ENCODE assay signal across 12 cellular contexts in genomic region chr19:16625183-16625958, GRCh38. TPM values are rescaled to one million over a fixed set of nuclear protein-coding genes. Genes with fewer than 3 reads are reported as not detected.
DNase-seq lines count a peak whose midpoint lies in the region; ATAC-seq, FAIRE-seq and TF ChIP-seq lines count a peak whose summit lies in the region.
"Had no signal": no experiment of that assay in that cellular context is flagged by ENCODE, and none has a peak within 500 bp of the region (broad histone marks: within the 10 kb centered on the region; RNA-seq: fewer than 3 reads in every experiment).

No MANE protein-coding gene starts in this region.

- H3K27ac ChIP-seq in OCI-LY3 (ENCODE audit: low read length) (no peak overlapping the region), endothelial cell of umbilical vein (ENCODE audit: insufficient read depth, low read depth, low read length) (peak overlapping the region; percentile 1), psoas muscle (peak overlapping the region; percentile 98)

- CTCF ChIA-PET in activated naive CD4-positive, alpha-beta T cell treated with anti-CD3 and anti-CD28 coated beads, Interleukin-2, amount 10 ng/mL, durations not matched to agents 7 days and 5 days (lab: Charles Lee), result interaction anchor here (0.9 to 1.4 kb wide), 2 partner anchors 8 to 13 kb away, joined by 3 to 5 read pairs; no protein-coding TSS in a partner anchor
- CTCF ChIA-PET in endothelial cell of umbilical vein (lab: Charles Lee), result no interaction called here

- peak overlapping the region; percentile 35 for H3K27ac Mint-ChIP-seq in activated naive CD4-positive, alpha-beta T cell treated with anti-CD3 and anti-CD28 coated beads, Interleukin-2, amount 10 ng/mL, durations not matched to agents 7 days and 5 days

- no peak for DNase-seq in activated naive CD4-positive, alpha-beta T cell treated with anti-CD3 and anti-CD28 coated beads, Interleukin-2, amount 10 ng/mL, durations not matched to agents 7 days and 5 days
- DNase-seq in activated naive CD4-positive, alpha-beta T cell (lab: John Stamatoyannopoulos, UW), result no peak
- DNase-seq in endothelial cell of umbilical vein (ENCODE audit: low read depth, low spot score), result peak; percentile 29
- DNase-seq in psoas muscle, result peak in 1 of 2 donors; percentile 23
- DNase-seq in NCI-H82 treated with DMSO at 0.1 percent for 48 hours (lab: John Stamatoyannopoulos, UW; ENCODE audit: unreplicated experiment), result no peak
- DNase-seq in GM13977 (ENCODE audit: low spot score), result no peak
- DNase-seq: activated gamma-delta T cell treated with Interleukin-2 at 50 U/mL for 16 hours, GF-D8 had no signal

- dilution Hi-C loops in endothelial cell of umbilical vein (cut with MboI; ENCODE audit: extremely low pct_ligation_motif_present, low sequenced_read_pairs), result no loop called here

- intact Hi-C loops in endothelial cell of umbilical vein (cut with micrococcal nuclease) (loop anchor here (5.0 kb wide), 1 partner anchor 98 kb away; no protein-coding TSS in a partner anchor), psoas muscle (cut with DNase I) (loop anchor here (5.0 kb wide), 2 partner anchors 38 to 53 kb away; partner anchors contain the start of gene SLC35E1 (in 2 of the 2))

- H3K9me3 ChIP-seq in OCI-LY3 (ENCODE audit: insufficient read depth, low read length) (no peaks in the 10 kb centered on the region), endothelial cell of umbilical vein (replicated peaks; ENCODE audit: control insufficient read depth, insufficient read depth, low read length) (no peaks in the 10 kb centered on the region), psoas muscle (no peaks in the 10 kb centered on the region)
- H3K9me3 ChIP-seq: tibial nerve had no signal

- 0 out of 2 replicates have a peak overlapping the region, but pooled peaks have one; percentile 94 for H3K4me2 ChIP-seq in OCI-LY3 (ENCODE audit: low read length)
- H3K4me2 ChIP-seq in endothelial cell of umbilical vein (ENCODE audit: insufficient read depth, low read length), result no peak overlapping the region

- H2AFZ ChIP-seq in OCI-LY3 (ENCODE audit: low read depth, low read length) (no peak overlapping the region), endothelial cell of umbilical vein (ENCODE audit: low read depth, low read length) (no peak overlapping the region)

- TF ChIP-seq CTCF in OCI-LY3 (IDR thresholded peaks at IDR 0.05; ENCODE audit: low read depth, low read length) (no peak), endothelial cell of umbilical vein (IDR thresholded peaks at IDR 0.05; ENCODE audit: extremely low read depth in 1 of 2, insufficient read depth in 1 of 2, low read depth in 1 of 2, low read length in 2 of 2) (no peak), psoas muscle (IDR thresholded peaks at IDR 0.05) (no peak), GM13977 (IDR thresholded peaks at IDR 0.05; ENCODE audit: extremely low read depth, insufficient read depth, missing control alignments) (no peak)

- in situ Hi-C loops in GM13977 (cut with MboI; ENCODE audit: low pct_unique_long_range_greater_than_20kb, low sequenced_read_pairs, unreplicated experiment), result no loop called here

- H3K4me3 Mint-ChIP-seq in activated naive CD4-positive, alpha-beta T cell treated with anti-CD3 and anti-CD28 coated beads, Interleukin-2, amount 10 ng/mL, durations not matched to agents 7 days and 5 days, result no peak overlapping the region

- peaks cover 77% of the 10 kb centered on the region for H3K79me2 ChIP-seq in OCI-LY3 (ENCODE audit: low read length)
- peaks cover 74% of the 10 kb centered on the region for H3K79me2 ChIP-seq in endothelial cell of umbilical vein (ENCODE audit: control insufficient read depth, insufficient read depth, low read length)

- peaks cover 27% of the 10 kb centered on the region for H3K4me1 ChIP-seq in OCI-LY3 (ENCODE audit: low read length)
- H3K4me1 ChIP-seq in endothelial cell of umbilical vein (ENCODE audit: control insufficient read depth, extremely low read depth, insufficient read depth, low read length), result peaks cover 18% of the 10 kb centered on the region
- peaks cover 55% of the 10 kb centered on the region for H3K4me1 ChIP-seq in psoas muscle

- ATAC-seq in psoas muscle (no peak), HG03439 (IDR thresholded peaks at IDR 0.05; ENCODE audit: unreplicated experiment) (no peak)
- ATAC-seq: left lobe of liver had no signal

- POLR2A ChIA-PET in endothelial cell of umbilical vein (lab: Charles Lee), result interaction anchor here (0.6 kb wide), 1 partner anchor 38 kb away, joined by 3 read pairs; no protein-coding TSS in a partner anchor

- H3K27me3 ChIP-seq in OCI-LY3 (ENCODE audit: low read depth, low read length), result no peaks in the 10 kb centered on the region
- H3K27me3 ChIP-seq in endothelial cell of umbilical vein (ENCODE audit: control insufficient read depth in 2 of 2, insufficient read depth in 2 of 2, low read length in 2 of 2), result no peaks in the 10 kb centered on the region
- H3K27me3 ChIP-seq in psoas muscle (ENCODE audit: insufficient read depth in 3 of 3, low read length in 2 of 3), result no peaks in the 10 kb centered on the region
- H3K27me3 ChIP-seq: tibial nerve had no signal

- peaks cover 44% of the 10 kb centered on the region for H3K4me1 Mint-ChIP-seq in activated naive CD4-positive, alpha-beta T cell treated with anti-CD3 and anti-CD28 coated beads, Interleukin-2, amount 10 ng/mL, durations not matched to agents 7 days and 5 days

- peaks cover 72% of the 10 kb centered on the region for H4K20me1 ChIP-seq in OCI-LY3 (ENCODE audit: insufficient read depth, low read length)
- no peaks in the 10 kb centered on the region for H4K20me1 ChIP-seq in endothelial cell of umbilical vein (replicated peaks; ENCODE audit: control insufficient read depth, extremely low read depth, insufficient read depth, low read length)

- H3K4me3 ChIP-seq in OCI-LY3 (ENCODE audit: low read length), result no peak overlapping the region
- no peak overlapping the region for H3K4me3 ChIP-seq in endothelial cell of umbilical vein (replicated peaks in 1 of 3; ENCODE audit: insufficient read depth in 1 of 3, low read depth in 1 of 3, low read length in 3 of 3)
- H3K4me3 ChIP-seq in psoas muscle, result no peak overlapping the region

- H3K27me3 Mint-ChIP-seq in activated naive CD4-positive, alpha-beta T cell treated with anti-CD3 and anti-CD28 coated beads, Interleukin-2, amount 10 ng/mL, durations not matched to agents 7 days and 5 days, result peaks cover 4% of the 10 kb centered on the region

- TF ChIP-seq POLR2A in endothelial cell of umbilical vein (IDR thresholded peaks at IDR 0.05; ENCODE audit: low read depth, low read length), result no peak

- no peaks in the 10 kb centered on the region for H3K9me1 ChIP-seq in endothelial cell of umbilical vein (replicated peaks; ENCODE audit: control insufficient read depth, extremely low read depth, insufficient read depth, low read length)

- H3K9ac ChIP-seq in OCI-LY3 (ENCODE audit: low read length) (no peak overlapping the region), endothelial cell of umbilical vein (replicated peaks; ENCODE audit: extremely low read depth, insufficient read depth, low read length) (no peak overlapping the region)

- no TSS peak for BruUV-seq in endothelial cell of umbilical vein (replicated peaks; lab: Mats Ljungman, UMichigan)

- peaks cover 26% of the 10 kb centered on the region for H3K36me3 Mint-ChIP-seq in activated naive CD4-positive, alpha-beta T cell treated with anti-CD3 and anti-CD28 coated beads, Interleukin-2, amount 10 ng/mL, durations not matched to agents 7 days and 5 days

- FAIRE-seq in endothelial cell of umbilical vein (lab: Jason Lieb, UNC), result no peak

- WGBS in psoas muscle, 3 donors, result 58 to 66% (median 61%) methylated on average over 16 of the region's 16 CpGs

- H3K9me3 Mint-ChIP-seq in activated naive CD4-positive, alpha-beta T cell treated with anti-CD3 and anti-CD28 coated beads, Interleukin-2, amount 10 ng/mL, durations not matched to agents 7 days and 5 days, result no peaks in the 10 kb centered on the region

- H3K36me3 ChIP-seq in OCI-LY3 (replicated peaks; ENCODE audit: low read depth, low read length) (peaks cover 28% of the 10 kb centered on the region), endothelial cell of umbilical vein (ENCODE audit: control insufficient read depth in 2 of 2, extremely low read depth in 1 of 2, insufficient read depth in 2 of 2, low read length in 2 of 2) (peaks cover 2 to 11% of the 10 kb centered on the region in 2 experiments), psoas muscle (ENCODE audit: insufficient read depth in 1 of 2, low read depth in 1 of 2) (peaks cover under 1 to 14% of the 10 kb centered on the region in 2 donors)

RNA-seq across cellular contexts. Expression of gene MED26, which starts 2.6 kb away (rescaled TPM):
- total RNA-seq in endothelial cell of umbilical vein, result 9.2 and 13.4 TPM in 2 replicates
- 5.6 and 6.2 TPM in 2 replicates for polyA plus RNA-seq in endothelial cell of umbilical vein
- polyA plus RNA-seq in endothelial cell of umbilical vein (2011; cell fraction: cytosol; rRNA removed), result 4.1 and 5.0 TPM in 2 replicates
- 5.4 and 6.3 TPM in 2 replicates for polyA plus RNA-seq in endothelial cell of umbilical vein (2011; cell fraction: nucleus; rRNA removed)
- polyA plus RNA-seq in endothelial cell of umbilical vein (2012), result 3.9 and 5.4 TPM in 2 replicates
- 9.1 and 9.9 TPM in 2 replicates for polyA minus RNA-seq in endothelial cell of umbilical vein
- polyA minus RNA-seq in endothelial cell of umbilical vein (2011; cell fraction: cytosol; rRNA and poly(A)+ RNA removed), result 12.6 TPM
- polyA minus RNA-seq in endothelial cell of umbilical vein (2011; cell fraction: nucleus; rRNA and poly(A)+ RNA removed), result 8.5 and 12.1 TPM in 2 replicates
- 1 to 10 TPM; 4.8 to 9.6 (median 5.5) TPM for total RNA-seq in psoas muscle
- 1 to 10 TPM; 5.1 to 8.7 (median 5.2) TPM for polyA plus RNA-seq in psoas muscle

RNA-seq across cellular contexts. Expression of gene SMIM7, which starts 34.6 kb away (rescaled TPM):
- 45.7 and 51.1 TPM in 2 replicates for total RNA-seq in endothelial cell of umbilical vein
- polyA plus RNA-seq in endothelial cell of umbilical vein, result 53.7 and 62.0 TPM in 2 replicates
- polyA plus RNA-seq in endothelial cell of umbilical vein (2011; cell fraction: cytosol; rRNA removed), result 74.9 and 81.5 TPM in 2 replicates
- 56.0 and 62.4 TPM in 2 replicates for polyA plus RNA-seq in endothelial cell of umbilical vein (2011; cell fraction: nucleus; rRNA removed)
- polyA plus RNA-seq in endothelial cell of umbilical vein (2012), result 56.1 and 56.6 TPM in 2 replicates
- polyA minus RNA-seq in endothelial cell of umbilical vein, result 58.9 and 59.9 TPM in 2 replicates
- 27.8 TPM for polyA minus RNA-seq in endothelial cell of umbilical vein (2011; cell fraction: cytosol; rRNA and poly(A)+ RNA removed)
- 46.6 and 61.2 TPM in 2 replicates for polyA minus RNA-seq in endothelial cell of umbilical vein (2011; cell fraction: nucleus; rRNA and poly(A)+ RNA removed)
- total RNA-seq in psoas muscle, result 10 to 100 TPM; 16.1 to 50.0 (median 31.6) TPM
- polyA plus RNA-seq in psoas muscle, result 10 to 100 TPM; 51.9 to 76.9 (median 53.9) TPM

RNA-seq across cellular contexts. Expression of gene TMEM38A, which starts 35.6 kb away (rescaled TPM):
- total RNA-seq in endothelial cell of umbilical vein (1.6 and 2.2 TPM in 2 replicates), psoas muscle (100 to 1,000 TPM; 120 to 184 (median 140) TPM)
- polyA plus RNA-seq in endothelial cell of umbilical vein (1.6 and 2.0 TPM in 2 replicates), psoas muscle (100 to 1,000 TPM in 2 of 3 donors, 10 to 100 TPM in 1; 53.2 to 295 (median 130) TPM)
- polyA plus RNA-seq in endothelial cell of umbilical vein (2011; cell fraction: cytosol; rRNA removed), result 1.6 and 2.3 TPM in 2 replicates
- polyA plus RNA-seq in endothelial cell of umbilical vein (2011; cell fraction: nucleus; rRNA removed), result 1.3 and 1.5 TPM in 2 replicates
- polyA plus RNA-seq in endothelial cell of umbilical vein (2012), result 1.7 and 3.3 TPM in 2 replicates
- polyA minus RNA-seq in endothelial cell of umbilical vein, result 1.7 and 4.0 TPM in 2 replicates
- polyA minus RNA-seq in endothelial cell of umbilical vein (2011; cell fraction: cytosol; rRNA and poly(A)+ RNA removed), result 8.5 TPM
- polyA minus RNA-seq in endothelial cell of umbilical vein (2011; cell fraction: nucleus; rRNA and poly(A)+ RNA removed), result 0.91 and 1.7 TPM in 2 replicates

RNA-seq across cellular contexts. Expression of gene SLC35E1, which starts 53.2 kb away (rescaled TPM):
- total RNA-seq in endothelial cell of umbilical vein (30.4 and 37.5 TPM in 2 replicates), psoas muscle (10 to 100 TPM; 25.6 to 40.7 (median 26.9) TPM)
- polyA plus RNA-seq in endothelial cell of umbilical vein (36.0 and 50.1 TPM in 2 replicates), psoas muscle (10 to 100 TPM; 17.1 to 42.1 (median 32.8) TPM)
- 25.5 and 26.0 TPM in 2 replicates for polyA plus RNA-seq in endothelial cell of umbilical vein (2011; cell fraction: cytosol; rRNA removed)
- 30.9 and 37.6 TPM in 2 replicates for polyA plus RNA-seq in endothelial cell of umbilical vein (2011; cell fraction: nucleus; rRNA removed)
- 30.9 and 32.8 TPM in 2 replicates for polyA plus RNA-seq in endothelial cell of umbilical vein (2012)
- 74.9 and 97.2 TPM in 2 replicates for polyA minus RNA-seq in endothelial cell of umbilical vein
- 30.4 TPM for polyA minus RNA-seq in endothelial cell of umbilical vein (2011; cell fraction: cytosol; rRNA and poly(A)+ RNA removed)
- polyA minus RNA-seq in endothelial cell of umbilical vein (2011; cell fraction: nucleus; rRNA and poly(A)+ RNA removed), result 30.7 and 38.7 TPM in 2 replicates

Comparison
In these comparisons a context has a peak if more than half of its experiments do, and no peak if none do; other contexts are left out.
1. RNA of gene TMEM38A, which starts 35.6 kb away (total RNA-seq): 120 to 184 TPM in psoas muscle; 1.6 to 2.2 TPM in endothelial cell of umbilical vein; every median in the first group is over 10 times any median in the second.